19 cellular contexts compared by ENCODE assay signal in genomic region chr6:32411943-32412342, GRCh38. TPM values are rescaled to one million over a fixed set of nuclear protein-coding genes. Genes with fewer than 3 reads are reported as not detected.
DNase-seq lines count a peak whose midpoint lies in the region; ATAC-seq and TF ChIP-seq lines count a peak whose summit lies in the region.
"Had no signal": no experiment of that assay in that cellular context is flagged by ENCODE, and none has a peak within 500 bp of the region (broad histone marks: within the 10 kb centered on the region; RNA-seq: fewer than 3 reads in every experiment).

No MANE protein-coding gene starts in this region.

- POLR2A ChIA-PET in activated CD4-positive, alpha-beta memory T cell treated with anti-CD3 and anti-CD28 coated beads, Interleukin-2, amount 10 ng/mL, durations not matched to agents 7 days and 5 days (lab: Charles Lee): no interaction called here

- ATAC-seq in left colon: peak; percentile 88
- no peak for ATAC-seq in stimulated activated memory B cell treated with anti-CD40 and anti-IgM and Interleukin-4, amounts not matched to agents 10 μg/mL and 1 μg/mL and 100 μg/mL, for 72 hours
- no peak for ATAC-seq in HG03442 (IDR thresholded peaks at IDR 0.05; ENCODE audit: unreplicated experiment)
- ATAC-seq: GM23338 had no signal

- H3K4me1 Mint-ChIP-seq in stimulated activated memory B cell treated with anti-CD40 and anti-IgM and Interleukin-4, amounts not matched to agents 10 μg/mL and 1 μg/mL and 100 μg/mL, for 72 hours: peaks cover 20% of the 10 kb centered on the region
- H3K4me1 Mint-ChIP-seq in activated CD4-positive, alpha-beta memory T cell treated with anti-CD3 and anti-CD28 coated beads, Interleukin-2, amount 10 ng/mL, durations not matched to agents 7 days and 5 days: peaks cover 10% of the 10 kb centered on the region

- no peaks in the 10 kb centered on the region for H3K9me3 Mint-ChIP-seq in stimulated activated memory B cell treated with anti-CD40 and anti-IgM and Interleukin-4, amounts not matched to agents 10 μg/mL and 1 μg/mL and 100 μg/mL, for 72 hours
- H3K9me3 Mint-ChIP-seq in activated CD4-positive, alpha-beta memory T cell treated with anti-CD3 and anti-CD28 coated beads, Interleukin-2, amount 10 ng/mL, durations not matched to agents 7 days and 5 days: no peaks in the 10 kb centered on the region
- H3K9me3 Mint-ChIP-seq: CD4-positive, alpha-beta memory T cell; GM23338; HFFc6 had no signal

- H3K27ac Mint-ChIP-seq in stimulated activated memory B cell treated with anti-CD40 and anti-IgM and Interleukin-4, amounts not matched to agents 10 μg/mL and 1 μg/mL and 100 μg/mL, for 72 hours: peak overlapping the region; percentile 43
- H3K27ac Mint-ChIP-seq in activated CD4-positive, alpha-beta memory T cell treated with anti-CD3 and anti-CD28 coated beads, Interleukin-2, amount 10 ng/mL, durations not matched to agents 7 days and 5 days: no peak overlapping the region
- H3K27ac Mint-ChIP-seq: CD14-positive monocyte, GM23338, HFFc6 had no signal

- DNase-seq in left colon (no peak), NCI-H526 treated with DMSO at 0.1 percent for 48 hours (lab: John Stamatoyannopoulos, UW) (no peak)
- no peak for DNase-seq in activated CD4-positive, alpha-beta memory T cell treated with anti-CD3 and anti-CD28 coated beads, Interleukin-2, amount 10 ng/mL, durations not matched to agents 7 days and 5 days
- DNase-seq: 8988T; CD4-positive, alpha-beta memory T cell; DMS153; DMS79; GDM1; HCEC 1CT; HFFc6 had no signal

- no peak overlapping the region for H3K4me3 Mint-ChIP-seq in stimulated activated memory B cell treated with anti-CD40 and anti-IgM and Interleukin-4, amounts not matched to agents 10 μg/mL and 1 μg/mL and 100 μg/mL, for 72 hours
- H3K4me3 Mint-ChIP-seq in activated CD4-positive, alpha-beta memory T cell treated with anti-CD3 and anti-CD28 coated beads, Interleukin-2, amount 10 ng/mL, durations not matched to agents 7 days and 5 days: no peak overlapping the region
- H3K4me3 Mint-ChIP-seq: CD4-positive, alpha-beta memory T cell; GM23338; HFFc6 had no signal

- intact Hi-C loops in left colon (cut with DNase I, micrococcal nuclease): loop anchor here in 1 of 2 donors (10.0 kb wide), 2 partner anchors 293 to 383 kb away; no protein-coding TSS in a partner anchor

- H3K36me3 Mint-ChIP-seq in stimulated activated memory B cell treated with anti-CD40 and anti-IgM and Interleukin-4, amounts not matched to agents 10 μg/mL and 1 μg/mL and 100 μg/mL, for 72 hours: no peaks in the 10 kb centered on the region
- no peaks in the 10 kb centered on the region for H3K36me3 Mint-ChIP-seq in activated CD4-positive, alpha-beta memory T cell treated with anti-CD3 and anti-CD28 coated beads, Interleukin-2, amount 10 ng/mL, durations not matched to agents 7 days and 5 days (ENCODE audit: low read depth)
- H3K36me3 Mint-ChIP-seq: CD14-positive monocyte; CD4-positive, alpha-beta memory T cell had no signal

- CTCF ChIA-PET in activated CD4-positive, alpha-beta memory T cell treated with anti-CD3 and anti-CD28 coated beads, Interleukin-2, amount 10 ng/mL, durations not matched to agents 7 days and 5 days (lab: Charles Lee): interaction anchor here (1.8 to 12.3 kb wide), 2 partner anchors 290 to 375 kb away, joined by 4 to 113 read pairs; no protein-coding TSS in a partner anchor

- H3K27ac ChIP-seq in 22Rv1: peak overlapping the region; percentile 47
- peak overlapping the region; percentile 62 for H3K27ac ChIP-seq in VCaP
- H3K27ac ChIP-seq: BLaER1 had no signal

- TF ChIP-seq CTCF in 22Rv1 (IDR thresholded peaks at IDR 0.05): no peak
- TF ChIP-seq CTCF in VCaP (conservative IDR thresholded peaks at IDR 0.05): no peak

- peaks cover 25% of the 10 kb centered on the region for H3K27me3 Mint-ChIP-seq in stimulated activated memory B cell treated with anti-CD40 and anti-IgM and Interleukin-4, amounts not matched to agents 10 μg/mL and 1 μg/mL and 100 μg/mL, for 72 hours
- peaks cover 65% of the 10 kb centered on the region for H3K27me3 Mint-ChIP-seq in activated CD4-positive, alpha-beta memory T cell treated with anti-CD3 and anti-CD28 coated beads, Interleukin-2, amount 10 ng/mL, durations not matched to agents 7 days and 5 days

RNA-seq across cellular contexts. Expression of gene BTNL2, which starts 5.0 kb away (rescaled TPM):
- total RNA-seq in left colon: not detected
- total RNA-seq in activated CD4-positive, alpha-beta memory T cell treated with anti-CD3 and anti-CD28 coated beads, Interleukin-2, amount 10 ng/mL, durations not matched to agents 7 days and 5 days: not detected
- total RNA-seq: A673; CD4-positive, alpha-beta memory T cell; Daoy; GM23338; HFFc6 had no signal

RNA-seq across cellular contexts. Expression of gene HLA-DRA, which starts 27.7 kb away (rescaled TPM):
- total RNA-seq in left colon: 100 to 1,000 TPM in 1 of 2 donors, 10 to 100 TPM in 1; 29.3 to 159 TPM
- 100 to 1,000 TPM; 203 to 204 TPM for total RNA-seq in activated CD4-positive, alpha-beta memory T cell treated with anti-CD3 and anti-CD28 coated beads, Interleukin-2, amount 10 ng/mL, durations not matched to agents 7 days and 5 days
- total RNA-seq: A673, HFFc6 had no signal

RNA-seq across cellular contexts. Expression of gene TSBP1, which starts 40.2 kb away (rescaled TPM):
- not detected for total RNA-seq in left colon
- total RNA-seq in activated CD4-positive, alpha-beta memory T cell treated with anti-CD3 and anti-CD28 coated beads, Interleukin-2, amount 10 ng/mL, durations not matched to agents 7 days and 5 days: not detected
- total RNA-seq: A673; CD4-positive, alpha-beta memory T cell; Daoy; GM23338; HFFc6 had no signal
